Comparison of ENCODE assay signal across 8 cellular contexts in genomic region chr5:42811591-42812392, GRCh38. TPM values are rescaled to one million over a fixed set of nuclear protein-coding genes. Genes with fewer than 3 reads are reported as not detected.
DNase-seq lines count a peak whose midpoint lies in the region; ATAC-seq and TF ChIP-seq lines count a peak whose summit lies in the region.

SELENOP (minus strand) TSS chr5:42811892; CDS start chr5:42808353, 3,539 bp downstream.

- no peaks in the 10 kb centered on the region for H3K27me3 ChIP-seq in Peyer's patch
- H3K27me3 ChIP-seq in CD4-positive, alpha-beta T cell (ENCODE audit: control insufficient read depth, insufficient read depth, low read length) = no peaks in the 10 kb centered on the region

- ATAC-seq in GM18909 (IDR thresholded peaks at IDR 0.05; ENCODE audit: poor library complexity, unreplicated experiment) (peak; percentile 65), HG03280 (IDR thresholded peaks at IDR 0.05; ENCODE audit: unreplicated experiment) (no peak), HG03442 (IDR thresholded peaks at IDR 0.05; ENCODE audit: unreplicated experiment) (no peak)
- ATAC-seq in CD4-positive, alpha-beta T cell (ENCODE audit: poor library complexity) = no peak

- H3K4me3 Mint-ChIP-seq in nephron = peak within 1 kb of the TSS; percentile 92 to 95 (median 93)
- no peak within 1 kb of the TSS for H3K4me3 Mint-ChIP-seq in CD4-positive, alpha-beta T cell

- TF ChIP-seq CTCF in Peyer's patch (IDR thresholded peaks at IDR 0.05) = no peak
- TF ChIP-seq CTCF in fibroblast of the aortic adventitia (IDR thresholded peaks at IDR 0.05; ENCODE audit: insufficient read depth, low read length) = no peak
- no peak for TF ChIP-seq CTCF in nephron (IDR thresholded peaks at IDR 0.05; ENCODE audit: unreplicated experiment in 3 of 3)
- TF ChIP-seq CTCF in CD4-positive, alpha-beta T cell (IDR thresholded peaks at IDR 0.05) = no peak

- POLR2A ChIA-PET in CD4-positive, alpha-beta T cell (lab: Charles Lee) = no interaction called here

- peaks cover 0 to 7% (median 0%) of the 10 kb centered on the region in 4 donors for H3K4me1 ChIP-seq in Peyer's patch

- H3K4me3 ChIP-seq in Peyer's patch = peak within 1 kb of the TSS; percentile 7 to 66 (median 51)
- H3K4me3 ChIP-seq in fibroblast of the aortic adventitia (ENCODE audit: low read depth, low read length) = no peak within 1 kb of the TSS

- peaks cover 33% of the 10 kb centered on the region for H3K4me1 Mint-ChIP-seq in nephron
- H3K4me1 Mint-ChIP-seq in CD4-positive, alpha-beta T cell (ENCODE audit: low read depth) = no peaks in the 10 kb centered on the region

- H3K36me3 Mint-ChIP-seq in nephron (ENCODE audit: low read depth) = peaks cover 23% of the 10 kb centered on the region
- no peaks in the 10 kb centered on the region for H3K36me3 Mint-ChIP-seq in CD4-positive, alpha-beta T cell (ENCODE audit: low read depth)

- peak; percentile 97 for TF ChIP-seq POLR2A in Peyer's patch (IDR thresholded peaks at IDR 0.05)

- peak in 1 of 3 donors; percentile 81 for DNase-seq in Peyer's patch
- DNase-seq in fibroblast of the aortic adventitia (ENCODE audit: low read depth) = peak; percentile 26
- no peak for DNase-seq in stimulated activated CD8-positive, alpha-beta memory T cell treated with anti-CD3 and anti-CD28 coated beads, Interleukin-4, amount 100 ng/mL, for 48 hours
- DNase-seq in CD4-positive, alpha-beta T cell = no peak

- H3K27ac Mint-ChIP-seq in nephron = peak within 1 kb of the TSS; percentile 98 to 100 (median 99)
- H3K27ac Mint-ChIP-seq in CD4-positive, alpha-beta T cell = no peak within 1 kb of the TSS

- CTCF ChIA-PET in CD4-positive, alpha-beta T cell (lab: Charles Lee) = no interaction called here

- H3K36me3 ChIP-seq in Peyer's patch = peaks cover 0 to 14% (median 0%) of the 10 kb centered on the region in 3 donors

- no peaks in the 10 kb centered on the region for H3K27me3 Mint-ChIP-seq in nephron (ENCODE audit: low read depth)
- no peaks in the 10 kb centered on the region for H3K27me3 Mint-ChIP-seq in CD4-positive, alpha-beta T cell

- intact Hi-C loops in CD4-positive, alpha-beta T cell (cut with DNase I, micrococcal nuclease) = no loop called here

- no peaks in the 10 kb centered on the region for H3K9me3 Mint-ChIP-seq in nephron
- no peaks in the 10 kb centered on the region for H3K9me3 Mint-ChIP-seq in CD4-positive, alpha-beta T cell

- peak within 1 kb of the TSS; percentile 32 to 80 (median 72) for H3K27ac ChIP-seq in Peyer's patch
- H3K27ac ChIP-seq in CD4-positive, alpha-beta T cell (ENCODE audit: low read depth, low read length) = no peak within 1 kb of the TSS

- no peaks in the 10 kb centered on the region for H3K9me3 ChIP-seq in Peyer's patch
- H3K9me3 ChIP-seq in CD4-positive, alpha-beta T cell (ENCODE audit: control insufficient read depth, low read length) = no peaks in the 10 kb centered on the region

RNA-seq across cellular contexts. Expression of gene SELENOP, which starts in this region (rescaled TPM):
- total RNA-seq in Peyer's patch (1,000 to 10,000 TPM in 3 of 4 donors, 100 to 1,000 TPM in 1; 404 to 5,297 (median 1,595) TPM), fibroblast of the aortic adventitia (ENCODE audit: low replicate concordance) (58.1 and 119 TPM in 2 replicates)
- total RNA-seq in CD4-positive, alpha-beta T cell = under 1 TPM in 1 of 2 experiments, not detected in 1; 0.36 TPM

Comparison
In these comparisons a context has a peak if more than half of its experiments do, and no peak if none do; other contexts are left out.
1. RNA of gene SELENOP (total RNA-seq): 404 to 5,297 TPM in Peyer's patch and 58.1 to 119 TPM in fibroblast of the aortic adventitia; 0.36 TPM in CD4-positive, alpha-beta T cell; every median in the first group is over 10 times any median in the second.